2 cellular contexts compared by ENCODE assay signal in the genomic region with DNA sequence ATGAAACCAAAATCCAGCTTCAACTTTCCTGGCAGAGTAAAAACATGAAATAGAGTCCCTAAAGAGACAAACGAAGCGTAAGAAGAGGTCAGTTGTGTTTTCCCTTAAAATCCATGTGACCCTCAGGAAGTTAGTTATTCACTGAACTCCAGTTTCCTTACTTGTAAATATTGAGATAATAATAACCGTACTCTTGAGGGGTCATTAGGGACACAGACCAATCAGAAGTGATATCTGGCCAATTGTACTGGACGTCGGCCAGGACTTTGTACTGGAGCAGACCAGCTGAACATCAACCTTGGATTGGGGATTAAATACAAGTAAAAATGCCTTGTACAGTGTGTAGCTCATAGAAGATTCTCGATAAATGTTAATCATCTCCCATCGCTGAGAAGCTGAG.
TF ChIP-seq lines count a peak whose summit lies in the region.

No MANE protein-coding gene starts in this region.

TF ChIP-seq in endothelial cell of umbilical vein, 7 proteins besides CTCF, POLR2A, EP300 and RAD21 (continued from another document):
- TF ChIP-seq MAX (IDR thresholded peaks at IDR 0.05; ENCODE audit: insufficient read depth, insufficient read length) (no peak), MYC (IDR thresholded peaks at IDR 0.05; ENCODE audit: low read depth, low read length) (no peak), FOS (IDR thresholded peaks at IDR 0.05; ENCODE audit: borderline replicate concordance, insufficient read depth, low read length) (no peak), JUN (IDR thresholded peaks at IDR 0.05; ENCODE audit: borderline replicate concordance, insufficient read depth, insufficient read length, low read depth) (no peak)

TF ChIP-seq in HepG2, 621 proteins besides CTCF, POLR2A, EP300 and RAD21 (continued from another document):
- TF ChIP-seq ZUFSP (CRISPR knock-in tag; IDR thresholded peaks at IDR 0.05; ENCODE audit: borderline replicate concordance) (no peak), NFRKB (IDR thresholded peaks at IDR 0.05) (no peak), ZMYM2 (CRISPR knock-in tag; IDR thresholded peaks at IDR 0.05) (no peak), MAFK (conservative IDR thresholded peaks at IDR 0.05 in 1 of 2, IDR thresholded peaks at IDR 0.05 in 1 of 2; ENCODE audit: low read length in 2 of 2) (no peak), ZNF276 (CRISPR knock-in tag; IDR thresholded peaks at IDR 0.05; ENCODE audit: low read depth) (no peak), SCMH1 (CRISPR knock-in tag; IDR thresholded peaks at IDR 0.05; ENCODE audit: borderline replicate concordance) (no peak), ZFX (CRISPR knock-in tag; IDR thresholded peaks at IDR 0.05; ENCODE audit: low read depth) (no peak), KMT2B (CRISPR knock-in tag; IDR thresholded peaks at IDR 0.05) (no peak), ZNF570 (CRISPR knock-in tag; IDR thresholded peaks at IDR 0.05; ENCODE audit: borderline replicate concordance) (no peak), NCOA1 (CRISPR knock-in tag; IDR thresholded peaks at IDR 0.05) (no peak), MBNL3 (CRISPR knock-in tag; conservative IDR thresholded peaks at IDR 0.05) (no peak), ZFP37 (CRISPR knock-in tag; IDR thresholded peaks at IDR 0.05; ENCODE audit: borderline replicate concordance) (no peak), SMYD3 (CRISPR knock-in tag; IDR thresholded peaks at IDR 0.05) (no peak)
- TF ChIP-seq, protein P1, sequence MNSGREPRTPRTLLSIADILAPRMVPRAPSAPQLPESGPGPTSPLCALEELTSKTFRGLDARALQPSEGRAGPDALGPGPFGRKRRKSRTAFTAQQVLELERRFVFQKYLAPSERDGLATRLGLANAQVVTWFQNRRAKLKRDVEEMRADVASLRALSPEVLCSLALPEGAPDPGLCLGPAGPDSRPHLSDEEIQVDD (CRISPR knock-in tag; IDR thresholded peaks at IDR 0.05; ENCODE audit: borderline replicate concordance) = no peak
- TF ChIP-seq, protein P2, sequence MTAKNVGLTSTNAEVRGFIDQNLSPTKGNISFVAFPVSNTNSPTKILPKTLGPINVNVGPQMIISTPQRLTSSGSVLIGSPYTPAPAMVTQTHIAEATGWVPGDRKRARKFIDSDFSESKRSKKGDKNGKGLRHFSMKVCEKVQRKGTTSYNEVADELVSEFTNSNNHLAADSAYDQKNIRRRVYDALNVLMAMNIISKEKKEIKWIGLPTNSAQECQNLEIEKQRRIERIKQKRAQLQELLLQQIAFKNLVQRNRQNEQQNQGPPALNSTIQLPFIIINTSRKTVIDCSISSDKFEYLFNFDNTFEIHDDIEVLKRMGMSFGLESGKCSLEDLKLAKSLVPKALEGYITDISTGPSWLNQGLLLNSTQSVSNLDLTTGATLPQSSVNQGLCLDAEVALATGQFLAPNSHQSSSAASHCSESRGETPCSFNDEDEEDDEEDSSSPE (CRISPR knock-in tag; IDR thresholded peaks at IDR 0.05) = no peak
- TF ChIP-seq, protein P3, sequence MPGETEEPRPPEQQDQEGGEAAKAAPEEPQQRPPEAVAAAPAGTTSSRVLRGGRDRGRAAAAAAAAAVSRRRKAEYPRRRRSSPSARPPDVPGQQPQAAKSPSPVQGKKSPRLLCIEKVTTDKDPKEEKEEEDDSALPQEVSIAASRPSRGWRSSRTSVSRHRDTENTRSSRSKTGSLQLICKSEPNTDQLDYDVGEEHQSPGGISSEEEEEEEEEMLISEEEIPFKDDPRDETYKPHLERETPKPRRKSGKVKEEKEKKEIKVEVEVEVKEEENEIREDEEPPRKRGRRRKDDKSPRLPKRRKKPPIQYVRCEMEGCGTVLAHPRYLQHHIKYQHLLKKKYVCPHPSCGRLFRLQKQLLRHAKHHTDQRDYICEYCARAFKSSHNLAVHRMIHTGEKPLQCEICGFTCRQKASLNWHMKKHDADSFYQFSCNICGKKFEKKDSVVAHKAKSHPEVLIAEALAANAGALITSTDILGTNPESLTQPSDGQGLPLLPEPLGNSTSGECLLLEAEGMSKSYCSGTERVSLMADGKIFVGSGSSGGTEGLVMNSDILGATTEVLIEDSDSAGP (CRISPR knock-in tag; IDR thresholded peaks at IDR 0.05; ENCODE audit: borderline replicate concordance) = no peak
- TF ChIP-seq, protein P4, sequence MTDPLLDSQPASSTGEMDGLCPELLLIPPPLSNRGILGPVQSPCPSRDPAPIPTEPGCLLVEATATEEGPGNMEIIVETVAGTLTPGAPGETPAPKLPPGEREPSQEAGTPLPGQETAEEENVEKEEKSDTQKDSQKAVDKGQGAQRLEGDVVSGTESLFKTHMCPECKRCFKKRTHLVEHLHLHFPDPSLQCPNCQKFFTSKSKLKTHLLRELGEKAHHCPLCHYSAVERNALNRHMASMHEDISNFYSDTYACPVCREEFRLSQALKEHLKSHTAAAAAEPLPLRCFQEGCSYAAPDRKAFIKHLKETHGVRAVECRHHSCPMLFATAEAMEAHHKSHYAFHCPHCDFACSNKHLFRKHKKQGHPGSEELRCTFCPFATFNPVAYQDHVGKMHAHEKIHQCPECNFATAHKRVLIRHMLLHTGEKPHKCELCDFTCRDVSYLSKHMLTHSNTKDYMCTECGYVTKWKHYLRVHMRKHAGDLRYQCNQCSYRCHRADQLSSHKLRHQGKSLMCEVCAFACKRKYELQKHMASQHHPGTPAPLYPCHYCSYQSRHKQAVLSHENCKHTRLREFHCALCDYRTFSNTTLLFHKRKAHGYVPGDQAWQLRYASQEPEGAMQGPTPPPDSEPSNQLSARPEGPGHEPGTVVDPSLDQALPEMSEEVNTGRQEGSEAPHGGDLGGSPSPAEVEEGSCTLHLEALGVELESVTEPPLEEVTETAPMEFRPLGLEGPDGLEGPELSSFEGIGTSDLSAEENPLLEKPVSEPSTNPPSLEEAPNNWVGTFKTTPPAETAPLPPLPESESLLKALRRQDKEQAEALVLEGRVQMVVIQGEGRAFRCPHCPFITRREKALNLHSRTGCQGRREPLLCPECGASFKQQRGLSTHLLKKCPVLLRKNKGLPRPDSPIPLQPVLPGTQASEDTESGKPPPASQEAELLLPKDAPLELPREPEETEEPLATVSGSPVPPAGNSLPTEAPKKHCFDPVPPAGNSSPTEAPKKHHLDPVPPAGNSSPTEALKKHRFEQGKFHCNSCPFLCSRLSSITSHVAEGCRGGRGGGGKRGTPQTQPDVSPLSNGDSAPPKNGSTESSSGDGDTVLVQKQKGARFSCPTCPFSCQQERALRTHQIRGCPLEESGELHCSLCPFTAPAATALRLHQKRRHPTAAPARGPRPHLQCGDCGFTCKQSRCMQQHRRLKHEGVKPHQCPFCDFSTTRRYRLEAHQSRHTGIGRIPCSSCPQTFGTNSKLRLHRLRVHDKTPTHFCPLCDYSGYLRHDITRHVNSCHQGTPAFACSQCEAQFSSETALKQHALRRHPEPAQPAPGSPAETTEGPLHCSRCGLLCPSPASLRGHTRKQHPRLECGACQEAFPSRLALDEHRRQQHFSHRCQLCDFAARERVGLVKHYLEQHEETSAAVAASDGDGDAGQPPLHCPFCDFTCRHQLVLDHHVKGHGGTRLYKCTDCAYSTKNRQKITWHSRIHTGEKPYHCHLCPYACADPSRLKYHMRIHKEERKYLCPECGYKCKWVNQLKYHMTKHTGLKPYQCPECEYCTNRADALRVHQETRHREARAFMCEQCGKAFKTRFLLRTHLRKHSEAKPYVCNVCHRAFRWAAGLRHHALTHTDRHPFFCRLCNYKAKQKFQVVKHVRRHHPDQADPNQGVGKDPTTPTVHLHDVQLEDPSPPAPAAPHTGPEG (CRISPR knock-in tag; IDR thresholded peaks at IDR 0.05) = no peak
